Comparison of ENCODE assay signal across 1 cellular context in the genomic region with DNA sequence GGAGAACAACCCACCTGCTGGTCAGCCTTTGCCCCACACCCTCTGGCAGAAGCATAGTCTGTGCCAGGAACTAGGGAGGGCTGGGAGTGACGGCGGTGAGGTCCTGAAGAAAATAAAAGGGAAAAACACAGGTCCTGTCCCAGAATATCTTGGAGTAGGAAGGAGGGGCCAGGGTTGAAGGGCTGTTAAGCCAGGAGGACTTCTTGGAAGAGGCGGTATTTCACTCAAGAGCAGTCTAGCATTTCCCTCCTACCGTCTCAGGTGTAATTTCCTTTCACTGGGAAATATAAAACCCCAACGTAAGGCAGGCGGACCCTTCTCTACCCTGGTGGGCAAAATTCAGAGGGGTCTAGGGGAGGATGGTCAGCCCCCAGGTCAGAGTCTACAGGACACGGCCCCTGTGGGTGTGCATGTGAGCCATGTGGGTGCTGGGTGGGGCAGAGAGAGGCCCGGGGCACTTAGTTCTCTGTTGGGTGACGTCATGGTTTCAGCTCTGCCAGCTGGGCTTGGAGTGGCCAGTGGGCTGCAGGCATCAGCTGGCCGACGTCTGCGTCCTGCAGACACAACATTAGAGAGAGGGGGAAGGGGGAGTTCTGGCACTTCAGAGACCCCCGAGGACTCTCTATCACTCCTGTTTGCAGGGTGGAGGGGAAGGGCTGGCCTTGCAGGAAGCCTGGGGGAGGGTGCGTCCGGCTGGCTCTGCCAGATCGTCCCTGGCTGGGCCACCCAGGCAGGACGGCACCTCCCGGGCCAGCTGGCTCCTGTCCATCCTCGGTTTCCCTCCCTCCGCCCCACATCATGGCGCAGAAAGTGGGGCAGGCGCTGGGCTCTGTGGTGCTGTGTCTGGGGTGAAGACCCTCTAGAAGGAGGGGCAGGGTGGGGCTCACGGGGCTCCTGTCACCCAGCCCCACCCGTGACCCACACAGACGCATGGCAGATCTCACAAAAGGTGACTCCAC.
A peak's percentile ranks its signal among the peaks of the same experiment; 100 is the strongest.
TF ChIP-seq lines count a peak whose summit lies in the region.

No MANE protein-coding gene starts in this region.

TF ChIP-seq in K562, 482 proteins besides CTCF, POLR2A, EP300 and RAD21 (continued from another document):
- TF ChIP-seq ATF3 (IDR thresholded peaks at IDR 0.05) (0 out of 2 replicates have a peak, but pooled peaks have one; percentile 35), ATF3 (CRISPR knock-in tag; conservative IDR thresholded peaks at IDR 0.05) (no peak), ZNF197 (CRISPR knock-in tag; IDR thresholded peaks at IDR 0.05; ENCODE audit: low read depth) (no peak), ATF7 (IDR thresholded peaks at IDR 0.05) (peak; percentile 12; the same call in 1 of the 2 replicates), ETV1 (tag; conservative IDR thresholded peaks at IDR 0.05; ENCODE audit: low read depth) (no peak), GMEB1 (CRISPR knock-in tag; IDR thresholded peaks at IDR 0.05) (no peak), STAG1 (CRISPR knock-in tag; IDR thresholded peaks at IDR 0.05; ENCODE audit: borderline replicate concordance) (no peak), ZFP36 (IDR thresholded peaks at IDR 0.05; ENCODE audit: low read depth, low read length, partially characterized antibody) (peak; percentile 89), ZNF134 (CRISPR knock-in tag; conservative IDR thresholded peaks at IDR 0.05) (no peak), ZNF518B (CRISPR knock-in tag; IDR thresholded peaks at IDR 0.05) (no peak), ZC3H11A (IDR thresholded peaks at IDR 0.05; ENCODE audit: low read depth, low read length) (no peak), PTRF (tag; IDR thresholded peaks at IDR 0.05) (no peak), ZNF586 (CRISPR knock-in tag; conservative IDR thresholded peaks at IDR 0.05) (no peak), FOXJ2 (tag; IDR thresholded peaks at IDR 0.05) (no peak)
- TF ChIP-seq, protein P1, sequence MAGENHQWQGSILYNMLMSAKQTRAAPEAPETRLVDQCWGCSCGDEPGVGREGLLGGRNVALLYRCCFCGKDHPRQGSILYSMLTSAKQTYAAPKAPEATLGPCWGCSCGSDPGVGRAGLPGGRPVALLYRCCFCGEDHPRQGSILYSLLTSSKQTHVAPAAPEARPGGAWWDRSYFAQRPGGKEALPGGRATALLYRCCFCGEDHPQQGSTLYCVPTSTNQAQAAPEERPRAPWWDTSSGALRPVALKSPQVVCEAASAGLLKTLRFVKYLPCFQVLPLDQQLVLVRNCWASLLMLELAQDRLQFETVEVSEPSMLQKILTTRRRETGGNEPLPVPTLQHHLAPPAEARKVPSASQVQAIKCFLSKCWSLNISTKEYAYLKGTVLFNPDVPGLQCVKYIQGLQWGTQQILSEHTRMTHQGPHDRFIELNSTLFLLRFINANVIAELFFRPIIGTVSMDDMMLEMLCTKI (IDR thresholded peaks at IDR 0.05; ENCODE audit: partially characterized antibody) = no peak
